9 cellular contexts compared by ENCODE assay signal in genomic region chr11:47564933-47565339, GRCh38. TPM values are rescaled to one million over a fixed set of nuclear protein-coding genes. Genes with fewer than 3 reads are reported as not detected.
A peak's percentile ranks its signal among the peaks of the same experiment; 100 is the strongest.
DNase-seq lines count a peak whose midpoint lies in the region; ATAC-seq and TF ChIP-seq lines count a peak whose summit lies in the region.
"Had no signal": no experiment of that assay in that cellular context is flagged by ENCODE, and none has a peak within 500 bp of the region (broad histone marks: within the 10 kb centered on the region; RNA-seq: fewer than 3 reads in every experiment).

No MANE protein-coding gene starts in this region.

- DNase-seq in activated CD4-positive, alpha-beta T cell treated with anti-CD3 and anti-CD28 coated beads, Interleukin-2, amount 10 ng/mL, durations not matched to agents 24 days and 14 days: no peak
- no peak for DNase-seq in activated CD4-positive, alpha-beta T cell treated with anti-CD3 and anti-CD28 coated beads, Interleukin-2, amount 50 U/mL, for 48 hours
- DNase-seq in SK-N-SH: peak; percentile 43
- no peak for DNase-seq in fibroblast of villous mesenchyme (ENCODE audit: low read depth)
- no peak for DNase-seq in sigmoid colon
- DNase-seq in anterior cingulate cortex (lab: John Stamatoyannopoulos, UW): no peak
- DNase-seq in GM19240 (ENCODE audit: insufficient read length, low spot score): no peak

- H3K27ac ChIP-seq in SK-N-SH (ENCODE audit: low read depth in 2 of 2, low read length in 1 of 2) (peak overlapping the region; percentile 38 to 40; a peak in 2 of 4 replicates), sigmoid colon (peak overlapping the region; percentile 72 to 89 (median 81))

- no peaks in the 10 kb centered on the region for H3K27me3 ChIP-seq in SK-N-SH (ENCODE audit: insufficient read depth)
- no peaks in the 10 kb centered on the region for H3K27me3 ChIP-seq in sigmoid colon

- H3F3A ChIP-seq in SK-N-SH (replicated peaks; ENCODE audit: insufficient read depth): no peaks in the 10 kb centered on the region

- CTCF ChIA-PET in SK-N-SH (lab: Yijun Ruan, JAX): interaction anchor here (0.6 to 4.0 kb wide), 4 partner anchors 11 to 516 kb away, joined by 3 to 21 read pairs (median 4); partner anchors contain the start of gene CELF1

- no peak for TF ChIP-seq POLR2A in sigmoid colon (IDR thresholded peaks at IDR 0.05)

- H3K4me2 ChIP-seq in SK-N-SH: peak overlapping the region; percentile 97

- TF ChIP-seq RAD21 in SK-N-SH (IDR thresholded peaks at IDR 0.05; ENCODE audit: low read length): no peak

- peaks cover 53% of the 10 kb centered on the region for H3K79me2 ChIP-seq in SK-N-SH (ENCODE audit: insufficient read depth)

- TF ChIP-seq EP300 in SK-N-SH (IDR thresholded peaks at IDR 0.05; ENCODE audit: borderline replicate concordance in 1 of 2, low read depth in 1 of 2, low read length in 1 of 2) (no peak), sigmoid colon (IDR thresholded peaks at IDR 0.05) (no peak)

- H3K4me3 ChIP-seq in SK-N-SH (ENCODE audit: low read depth in 2 of 2, low read length in 1 of 2) (peak overlapping the region; percentile 68 to 97), fibroblast of villous mesenchyme (ENCODE audit: low read depth, low read length) (peak overlapping the region; percentile 87), sigmoid colon (peak overlapping the region; percentile 63 to 96 (median 80))

- no peaks in the 10 kb centered on the region for H3K27me3 Mint-ChIP-seq in activated CD4-positive, alpha-beta T cell treated with anti-CD3 and anti-CD28 coated beads, Interleukin-2, amount 10 ng/mL, durations not matched to agents 24 days and 14 days

- H3K4me1 ChIP-seq in SK-N-SH (ENCODE audit: control insufficient read depth in 1 of 2, insufficient read depth in 2 of 2, low read depth in 1 of 2, low read length in 1 of 2) (peaks cover 0 to 3% of the 10 kb centered on the region in 2 experiments; a peak in 3 of 4 replicates), sigmoid colon (peaks cover 0 to 20% (median 12%) of the 10 kb centered on the region in 4 donors)

- TF ChIP-seq CTCF in SK-N-SH (IDR thresholded peaks at IDR 0.05) (no peak), fibroblast of villous mesenchyme (IDR thresholded peaks at IDR 0.05; ENCODE audit: insufficient read depth, low read depth, low read length) (no peak), sigmoid colon (IDR thresholded peaks at IDR 0.05) (no peak)

- intact Hi-C loops in activated CD4-positive, alpha-beta T cell treated with anti-CD3 and anti-CD28 coated beads, Interleukin-2, amount 10 ng/mL, durations not matched to agents 24 days and 14 days (cut with micrococcal nuclease): loop anchor here (1.0 kb wide), 2 partner anchors 12 to 13 kb away; partner anchors contain the start of genes CELF1 and KBTBD4
- intact Hi-C loops in sigmoid colon (cut with DNase I): loop anchor here (5.0 kb wide), 1 partner anchor 98 kb away; no protein-coding TSS in a partner anchor

- H3K36me3 Mint-ChIP-seq in activated CD4-positive, alpha-beta T cell treated with anti-CD3 and anti-CD28 coated beads, Interleukin-2, amount 10 ng/mL, durations not matched to agents 24 days and 14 days (ENCODE audit: low read depth): peaks cover 15% of the 10 kb centered on the region

- no peaks in the 10 kb centered on the region for H4K20me1 ChIP-seq in SK-N-SH (ENCODE audit: insufficient read depth)

- peak overlapping the region; percentile 87 for H3K27ac Mint-ChIP-seq in activated CD4-positive, alpha-beta T cell treated with anti-CD3 and anti-CD28 coated beads, Interleukin-2, amount 10 ng/mL, durations not matched to agents 24 days and 14 days

- H3K9me2 ChIP-seq in SK-N-SH: no peaks in the 10 kb centered on the region

- H3K9me3 ChIP-seq in SK-N-SH (no peaks in the 10 kb centered on the region), sigmoid colon (no peaks in the 10 kb centered on the region)

- WGBS in SK-N-SH (ENCODE audit: low lambda C conversion rate): 32% methylated on average over 6 of the region's 11 CpGs
- WGBS in sigmoid colon, 2 donors: 7 to 11% methylated on average over 11 of the region's 11 CpGs

- peak overlapping the region; percentile 98 for H2AFZ ChIP-seq in SK-N-SH (ENCODE audit: low read depth)

- H3K4me1 Mint-ChIP-seq in activated CD4-positive, alpha-beta T cell treated with anti-CD3 and anti-CD28 coated beads, Interleukin-2, amount 10 ng/mL, durations not matched to agents 24 days and 14 days: peaks cover 16% of the 10 kb centered on the region

- H3K36me3 ChIP-seq in SK-N-SH (replicated peaks in 1 of 2; ENCODE audit: control insufficient read depth in 1 of 2, insufficient read depth in 2 of 2, low read length in 1 of 2) (peaks cover 0 to 4% of the 10 kb centered on the region in 2 experiments), sigmoid colon (peaks cover 0 to 12% (median 0%) of the 10 kb centered on the region in 4 donors)

- H3K9ac ChIP-seq in SK-N-SH: peak overlapping the region; percentile 96

- no peak for ATAC-seq in HG03432 (IDR thresholded peaks at IDR 0.05; ENCODE audit: unreplicated experiment)

- H3K4me3 Mint-ChIP-seq in activated CD4-positive, alpha-beta T cell treated with anti-CD3 and anti-CD28 coated beads, Interleukin-2, amount 10 ng/mL, durations not matched to agents 24 days and 14 days: peak overlapping the region; percentile 89

- H3K9me3 Mint-ChIP-seq in activated CD4-positive, alpha-beta T cell treated with anti-CD3 and anti-CD28 coated beads, Interleukin-2, amount 10 ng/mL, durations not matched to agents 24 days and 14 days: no peaks in the 10 kb centered on the region

- POLR2A ChIA-PET in SK-N-SH (lab: Yijun Ruan, JAX): interaction anchor here (0.9 to 3.7 kb wide), 6 partner anchors 12 to 155 kb away, joined by 3 to 18 read pairs (median 4); partner anchors contain the start of genes CELF1, KBTBD4 and NDUFS3

TF ChIP-seq in SK-N-SH, 30 proteins besides CTCF, POLR2A, EP300 and RAD21 (continues in another document):
- TF ChIP-seq YY1 (IDR thresholded peaks at IDR 0.05; ENCODE audit: low read depth): no peak
- TF ChIP-seq IRF3 (IDR thresholded peaks at IDR 0.05; ENCODE audit: low read depth, low read length): no peak

RNA-seq across cellular contexts. Expression of gene PTPMT1, which starts 0.5 kb away (rescaled TPM):
- 53.9 and 54.9 TPM in 2 replicates for total RNA-seq in activated CD4-positive, alpha-beta T cell treated with anti-CD3 and anti-CD28 coated beads, Interleukin-2, amount 10 ng/mL, durations not matched to agents 24 days and 14 days
- polyA plus RNA-seq in SK-N-SH (2012; rRNA removed): 64.4 and 69.0 TPM in 2 replicates
- 58.8 and 68.7 TPM in 2 replicates for polyA plus RNA-seq in SK-N-SH (2012; cell fraction: cytosol; rRNA removed)
- polyA plus RNA-seq in SK-N-SH (2012; cell fraction: nucleus; rRNA removed): 29.0 and 31.1 TPM in 2 replicates
- total RNA-seq in fibroblast of villous mesenchyme: 66.7 and 71.7 TPM in 2 replicates
- total RNA-seq in sigmoid colon: 100 to 1,000 TPM in 3 of 4 donors, 10 to 100 TPM in 1; 100.0 to 152 (median 130) TPM
- polyA plus RNA-seq in sigmoid colon: 10 to 100 TPM; 31.0 to 43.1 (median 37.2) TPM

RNA-seq across cellular contexts. Expression of gene CELF1, which starts 12.0 kb away (rescaled TPM):
- total RNA-seq in activated CD4-positive, alpha-beta T cell treated with anti-CD3 and anti-CD28 coated beads, Interleukin-2, amount 10 ng/mL, durations not matched to agents 24 days and 14 days: 154 and 159 TPM in 2 replicates
- polyA plus RNA-seq in SK-N-SH (2012; rRNA removed) (47.5 and 69.3 TPM in 2 replicates), sigmoid colon (10 to 100 TPM in 2 of 3 donors, 1 to 10 TPM in 1; 9.0 to 45.7 (median 14.1) TPM)
- polyA plus RNA-seq in SK-N-SH (2012; cell fraction: cytosol; rRNA removed): 39.9 and 45.4 TPM in 2 replicates
- polyA plus RNA-seq in SK-N-SH (2012; cell fraction: nucleus; rRNA removed): 95.8 and 146 TPM in 2 replicates
- total RNA-seq in fibroblast of villous mesenchyme (124 and 128 TPM in 2 replicates), sigmoid colon (100 to 1,000 TPM in 3 of 4 donors, 10 to 100 TPM in 1; 87.2 to 188 (median 114) TPM)

RNA-seq across cellular contexts. Expression of gene KBTBD4, which starts 13.8 kb away (rescaled TPM):
- total RNA-seq in activated CD4-positive, alpha-beta T cell treated with anti-CD3 and anti-CD28 coated beads, Interleukin-2, amount 10 ng/mL, durations not matched to agents 24 days and 14 days: 16.4 and 16.7 TPM in 2 replicates
- polyA plus RNA-seq in SK-N-SH (2012; rRNA removed) (16.8 and 24.6 TPM in 2 replicates), sigmoid colon (10 to 100 TPM; 11.3 to 15.9 (median 12.6) TPM)
- polyA plus RNA-seq in SK-N-SH (2012; cell fraction: cytosol; rRNA removed): 12.0 and 18.8 TPM in 2 replicates
- polyA plus RNA-seq in SK-N-SH (2012; cell fraction: nucleus; rRNA removed): 12.1 and 17.0 TPM in 2 replicates
- total RNA-seq in fibroblast of villous mesenchyme (18.7 and 24.2 TPM in 2 replicates), sigmoid colon (10 to 100 TPM; 13.3 to 29.9 (median 23.5) TPM)

RNA-seq across cellular contexts. Expression of gene NDUFS3, which starts 13.9 kb away (rescaled TPM):
- total RNA-seq in activated CD4-positive, alpha-beta T cell treated with anti-CD3 and anti-CD28 coated beads, Interleukin-2, amount 10 ng/mL, durations not matched to agents 24 days and 14 days: 151 and 159 TPM in 2 replicates
- 150 and 163 TPM in 2 replicates for polyA plus RNA-seq in SK-N-SH (2012; rRNA removed)
- 143 and 146 TPM in 2 replicates for polyA plus RNA-seq in SK-N-SH (2012; cell fraction: cytosol; rRNA removed)
- polyA plus RNA-seq in SK-N-SH (2012; cell fraction: nucleus; rRNA removed): 184 and 200 TPM in 2 replicates
- total RNA-seq in fibroblast of villous mesenchyme: 66.1 and 70.5 TPM in 2 replicates
- 100 to 1,000 TPM in 2 of 4 donors, 10 to 100 TPM in 2; 74.4 to 106 (median 91.7) TPM for total RNA-seq in sigmoid colon
- polyA plus RNA-seq in sigmoid colon: 100 to 1,000 TPM; 229 to 323 (median 268) TPM

RNA-seq across cellular contexts. Expression of gene FAM180B, which starts 21.5 kb away (rescaled TPM):
- 0.19 and 0.28 TPM in 2 replicates for total RNA-seq in activated CD4-positive, alpha-beta T cell treated with anti-CD3 and anti-CD28 coated beads, Interleukin-2, amount 10 ng/mL, durations not matched to agents 24 days and 14 days
- polyA plus RNA-seq in SK-N-SH (2012; rRNA removed) (not detected in 2 replicates), sigmoid colon (under 1 TPM in 2 of 3 donors, not detected in 1; 0.12 to 0.60 TPM)
- not detected in 2 replicates for polyA plus RNA-seq in SK-N-SH (2012; cell fraction: cytosol; rRNA removed)
- polyA plus RNA-seq in SK-N-SH (2012; cell fraction: nucleus; rRNA removed): 0.22 and 0.30 TPM in 2 replicates
- total RNA-seq in fibroblast of villous mesenchyme (not detected in 2 replicates), sigmoid colon (1 to 10 TPM in 1 of 4 donors, under 1 TPM in 2, not detected in 1; 0.36 to 1.4 (median 0.41) TPM)
- total RNA-seq: dermis microvascular lymphatic vessel endothelial cell had no signal
